Comparison of ENCODE assay signal across 27 cellular contexts in genomic region chr1:199580280-199580679, GRCh38.
"Had no signal": no experiment of that assay in that cellular context is flagged by ENCODE, and none has a peak within 500 bp of the region (broad histone marks: within the 10 kb centered on the region; RNA-seq: fewer than 3 reads in every experiment).

No MANE protein-coding gene starts in this region.

- ATAC-seq: effector memory CD8-positive, alpha-beta T cell; heart right ventricle; natural killer cell treated with Interleukin-12 subunit alpha and Interleukin-12 subunit beta and Interleukin-15 and Interleukin-18, amount 100 ng/mL, for 72 hours; pancreas; right lobe of liver; stimulated activated naive B cell treated with anti-CD40 and anti-IgM and Interleukin-4, amounts not matched to agents 10 μg/mL and 1 μg/mL and 100 μg/mL, for 72 hours; upper lobe of right lung had no signal

- H3K27ac Mint-ChIP-seq: effector memory CD8-positive, alpha-beta T cell; memory B cell; natural killer cell treated with Interleukin-12 subunit alpha and Interleukin-12 subunit beta and Interleukin-15 and Interleukin-18, amount 100 ng/mL, for 72 hours; stimulated activated naive B cell treated with anti-CD40 and anti-IgM and Interleukin-4, amounts not matched to agents 10 μg/mL and 1 μg/mL and 100 μg/mL, for 72 hours; stimulated activated naive CD8-positive, alpha-beta T cell treated with anti-CD3 and anti-CD28 coated beads, Interleukin-15, Interleukin-2, amounts not matched to agents 100 ng/mL and 50 ng/mL, for 24 hours had no signal

- H3K36me3 Mint-ChIP-seq: memory B cell; naive B cell; natural killer cell treated with Interleukin-12 subunit alpha and Interleukin-12 subunit beta and Interleukin-15 and Interleukin-18, amount 100 ng/mL, for 72 hours; stimulated activated naive B cell treated with anti-CD40 and anti-IgM and Interleukin-4, amounts not matched to agents 10 μg/mL and 1 μg/mL and 100 μg/mL, for 72 hours had no signal

- H3K4me3 ChIP-seq: esophagus squamous epithelium, heart right ventricle, lung, pancreas, right lobe of liver, thoracic aorta, tibial nerve, upper lobe of right lung, uterus had no signal

- H3K4me3 Mint-ChIP-seq: effector memory CD8-positive, alpha-beta T cell; memory B cell; naive B cell; natural killer cell treated with Interleukin-12 subunit alpha and Interleukin-12 subunit beta and Interleukin-15 and Interleukin-18, amount 100 ng/mL, for 72 hours; neural crest cell; stimulated activated naive B cell treated with anti-CD40 and anti-IgM and Interleukin-4, amounts not matched to agents 10 μg/mL and 1 μg/mL and 100 μg/mL, for 72 hours; stimulated activated naive CD8-positive, alpha-beta T cell treated with anti-CD3 and anti-CD28 coated beads, Interleukin-15, Interleukin-2, amounts not matched to agents 100 ng/mL and 50 ng/mL, for 24 hours had no signal

- H3K9me3 Mint-ChIP-seq: effector memory CD8-positive, alpha-beta T cell; memory B cell; natural killer cell treated with Interleukin-12 subunit alpha and Interleukin-12 subunit beta and Interleukin-15 and Interleukin-18, amount 100 ng/mL, for 72 hours; neural crest cell; stimulated activated naive CD8-positive, alpha-beta T cell treated with anti-CD3 and anti-CD28 coated beads, Interleukin-15, Interleukin-2, amounts not matched to agents 100 ng/mL and 50 ng/mL, for 24 hours had no signal

- H3K4me1 Mint-ChIP-seq: neural crest cell; stimulated activated naive B cell treated with anti-CD40 and anti-IgM and Interleukin-4, amounts not matched to agents 10 μg/mL and 1 μg/mL and 100 μg/mL, for 72 hours had no signal

- H3K27ac ChIP-seq: esophagus squamous epithelium, heart right ventricle, neutrophil, pancreas, right lobe of liver, thoracic aorta, tibial nerve, upper lobe of right lung, uterus had no signal

- H3K9me3 ChIP-seq: esophagus squamous epithelium, heart right ventricle, neutrophil, pancreas, right lobe of liver, thoracic aorta, tibial nerve, upper lobe of right lung, uterus had no signal

- H3K27me3 Mint-ChIP-seq: naive B cell; stimulated activated naive CD8-positive, alpha-beta T cell treated with anti-CD3 and anti-CD28 coated beads, Interleukin-15, Interleukin-2, amounts not matched to agents 100 ng/mL and 50 ng/mL, for 24 hours had no signal

- H3K36me3 ChIP-seq: esophagus squamous epithelium, heart right ventricle, neutrophil, pancreas, right lobe of liver, thoracic aorta, tibial nerve, upper lobe of right lung, uterus had no signal

- DNase-seq: cortex of kidney; effector memory CD8-positive, alpha-beta T cell; erythroblast; esophagus squamous epithelium; foreskin melanocyte; glutamatergic neuron; heart right ventricle; hippocampal formation; naive B cell; pancreas; right lobe of liver; small intestine; stimulated activated CD4-positive, alpha-beta T cell treated with anti-CD3 and anti-CD28 coated beads, Interleukin-15, amount 100 ng/mL, for 24 hours; stimulated activated CD4-positive, alpha-beta T cell treated with anti-CD3 and anti-CD28 coated beads, Interleukin-2, amount 100 ng/mL, for 48 hours; stimulated activated naive B cell treated with anti-CD40 and anti-IgM and Interleukin-4, amounts not matched to agents 10 μg/mL and 1 μg/mL and 100 μg/mL, for 72 hours; upper lobe of right lung; uterus had no signal

- H3K27me3 ChIP-seq: esophagus squamous epithelium, heart right ventricle, neutrophil, pancreas, right lobe of liver, tibial nerve, upper lobe of right lung, uterus had no signal

- FAIRE-seq: endometrium, islet of Langerhans, pancreas, small intestine had no signal

- H3K4me1 ChIP-seq: esophagus squamous epithelium, heart right ventricle, pancreas, right lobe of liver, tibial nerve, upper lobe of right lung, uterus had no signal
